In genomic region chr17:16297367-16298139, GRCh38 we compare ENCODE assay signal across 1 cellular context.
TF ChIP-seq lines count a peak whose summit lies in the region.

No MANE protein-coding gene starts in this region.

TF ChIP-seq in GM23338, 12 proteins besides CTCF, POLR2A, EP300 and RAD21 (continued from another document):
- TF ChIP-seq ZNF462 (CRISPR knock-in tag; IDR thresholded peaks at IDR 0.05) (no peak), EZH2 (IDR thresholded peaks at IDR 0.05; ENCODE audit: low read depth, unreplicated experiment) (no peak), STAT1 (IDR thresholded peaks at IDR 0.05; ENCODE audit: unreplicated experiment) (no peak), ETS1 (IDR thresholded peaks at IDR 0.05) (no peak), ZNF114 (CRISPR knock-in tag; IDR thresholded peaks at IDR 0.05) (no peak), CREB1 (CRISPR knock-in tag; IDR thresholded peaks at IDR 0.05; ENCODE audit: low read depth) (no peak), NANOG (IDR thresholded peaks at IDR 0.05; ENCODE audit: borderline replicate concordance) (no peak), ZNF331 (CRISPR knock-in tag; IDR thresholded peaks at IDR 0.05; ENCODE audit: low read depth) (no peak)
